Comparison of ENCODE assay signal across 8 cellular contexts in genomic region chr3:129607391-129608068, GRCh38. TPM values are rescaled to one million over a fixed set of nuclear protein-coding genes. Genes with fewer than 3 reads are reported as not detected.
DNase-seq lines count a peak whose midpoint lies in the region; ATAC-seq and TF ChIP-seq lines count a peak whose summit lies in the region.

No MANE protein-coding gene starts in this region.

- H3K4me1 ChIP-seq in DND-41 (ENCODE audit: insufficient read depth, low read length) (peaks cover 52% of the 10 kb centered on the region), prostate gland (replicated peaks) (no peaks in the 10 kb centered on the region)

- H3K36me3 ChIP-seq in DND-41 (ENCODE audit: insufficient read depth, low read length) (peaks cover 30% of the 10 kb centered on the region), WERI-Rb-1 (no peaks in the 10 kb centered on the region), prostate gland (no peaks in the 10 kb centered on the region)

- H3K4me3 ChIP-seq in DND-41 (ENCODE audit: low read depth in 1 of 2, low read length in 2 of 2) (peak overlapping the region; percentile 31 to 66; a peak in 3 of 4 replicates), WERI-Rb-1 (ENCODE audit: low read depth, low read length) (peak overlapping the region; percentile 71), fibroblast of the aortic adventitia (ENCODE audit: low read depth, low read length) (peak overlapping the region; percentile 66), prostate gland (peak overlapping the region; percentile 44 to 45)

- peak overlapping the region; percentile 67 for H3K9ac ChIP-seq in DND-41 (ENCODE audit: low read depth, low read length)

- no peak for DNase-seq in DND-41
- peak; percentile 72 for DNase-seq in WERI-Rb-1
- no peak for DNase-seq in fibroblast of the aortic adventitia (ENCODE audit: low read depth)
- DNase-seq in prostate gland (ENCODE audit: low spot score): no peak
- DNase-seq in NCI-H1092 (lab: John Stamatoyannopoulos, UW): no peak
- DNase-seq in DMS79 treated with DMSO at 0.1 percent for 48 hours (lab: John Stamatoyannopoulos, UW): no peak

- peak overlapping the region; percentile 77 for H3K4me2 ChIP-seq in DND-41 (ENCODE audit: insufficient read depth, low read length)

- 58% methylated on average over 18 of the region's 18 CpGs for WGBS in prostate gland

- H3K27me3 ChIP-seq in DND-41 (ENCODE audit: insufficient read depth, low read length, poor library complexity) (no peaks in the 10 kb centered on the region), WERI-Rb-1 (ENCODE audit: insufficient read depth, low read depth, severe bottlenecking) (peaks cover 7% of the 10 kb centered on the region), prostate gland (replicated peaks; ENCODE audit: insufficient read depth) (no peaks in the 10 kb centered on the region)

- H3K27ac ChIP-seq in DND-41 (ENCODE audit: low read length): peak overlapping the region; percentile 80
- peak overlapping the region; percentile 57; the same call in 1 of the 2 replicates for H3K27ac ChIP-seq in WERI-Rb-1
- peak overlapping the region; percentile 79 to 80 for H3K27ac ChIP-seq in prostate gland

- intact Hi-C loops in prostate gland (cut with DNase I): no loop called here

- peaks cover 36% of the 10 kb centered on the region for H4K20me1 ChIP-seq in DND-41 (ENCODE audit: insufficient read depth, low read length)

- no peak for TF ChIP-seq POLR2A in prostate gland (IDR thresholded peaks at IDR 0.05)

- H3K79me2 ChIP-seq in DND-41 (ENCODE audit: insufficient read depth, low read length): peaks cover 45% of the 10 kb centered on the region

- no peak for TF ChIP-seq CTCF in DND-41 (IDR thresholded peaks at IDR 0.05; ENCODE audit: borderline replicate concordance, extremely low read depth, low read length, poor library complexity, severe bottlenecking)
- no peak for TF ChIP-seq CTCF in WERI-Rb-1 (IDR thresholded peaks at IDR 0.05; ENCODE audit: low read depth, low read length)
- TF ChIP-seq CTCF in fibroblast of the aortic adventitia (IDR thresholded peaks at IDR 0.05; ENCODE audit: insufficient read depth, low read length): no peak
- TF ChIP-seq CTCF in prostate gland (IDR thresholded peaks at IDR 0.05): no peak

- H3K9me3 ChIP-seq in DND-41 (ENCODE audit: insufficient read depth, low read length, severe bottlenecking) (no peaks in the 10 kb centered on the region), WERI-Rb-1 (ENCODE audit: severe bottlenecking) (no peaks in the 10 kb centered on the region), prostate gland (no peaks in the 10 kb centered on the region)

- ATAC-seq in DND-41 (ENCODE audit: insufficient read depth, low read depth) (no peak), HG03342 (IDR thresholded peaks at IDR 0.05; ENCODE audit: unreplicated experiment) (no peak), HG03354 (IDR thresholded peaks at IDR 0.05; ENCODE audit: poor library complexity, severe bottlenecking, unreplicated experiment) (no peak)

- peak overlapping the region; percentile 86 for H2AFZ ChIP-seq in DND-41 (ENCODE audit: low read depth, low read length)

RNA-seq across cellular contexts. Expression of gene PLXND1, which starts 1.1 kb away (rescaled TPM):
- total RNA-seq in fibroblast of the aortic adventitia (ENCODE audit: low replicate concordance) (31.4 and 76.3 TPM in 2 replicates), prostate gland (10 to 100 TPM; 19.7 to 83.6 TPM)
